ENCODE assay signal across 1 cellular context in the genomic region with DNA sequence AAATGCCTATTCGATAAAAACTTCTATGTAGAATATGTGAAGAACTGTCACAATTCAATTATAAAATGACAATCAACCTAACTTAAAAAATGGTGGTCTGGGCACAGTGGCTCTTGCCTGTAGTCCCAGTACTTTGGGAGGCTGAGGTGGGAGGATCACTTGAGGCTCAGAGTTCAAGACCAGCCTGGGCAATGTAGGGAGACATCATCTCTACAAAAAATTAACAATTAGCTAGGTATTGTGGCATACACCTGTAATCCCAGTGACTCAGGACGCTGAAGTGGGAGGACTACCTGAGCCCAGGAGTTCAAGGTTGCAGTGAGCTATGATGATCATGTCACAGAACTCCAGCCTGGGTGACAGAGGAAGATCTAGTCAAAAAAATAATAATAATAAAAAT.
TF ChIP-seq lines count a peak whose summit lies in the region.

No MANE protein-coding gene starts in this region.

TF ChIP-seq in HepG2, 621 proteins besides CTCF, POLR2A, EP300 and RAD21 (continued from another document):
- TF ChIP-seq, protein P1, sequence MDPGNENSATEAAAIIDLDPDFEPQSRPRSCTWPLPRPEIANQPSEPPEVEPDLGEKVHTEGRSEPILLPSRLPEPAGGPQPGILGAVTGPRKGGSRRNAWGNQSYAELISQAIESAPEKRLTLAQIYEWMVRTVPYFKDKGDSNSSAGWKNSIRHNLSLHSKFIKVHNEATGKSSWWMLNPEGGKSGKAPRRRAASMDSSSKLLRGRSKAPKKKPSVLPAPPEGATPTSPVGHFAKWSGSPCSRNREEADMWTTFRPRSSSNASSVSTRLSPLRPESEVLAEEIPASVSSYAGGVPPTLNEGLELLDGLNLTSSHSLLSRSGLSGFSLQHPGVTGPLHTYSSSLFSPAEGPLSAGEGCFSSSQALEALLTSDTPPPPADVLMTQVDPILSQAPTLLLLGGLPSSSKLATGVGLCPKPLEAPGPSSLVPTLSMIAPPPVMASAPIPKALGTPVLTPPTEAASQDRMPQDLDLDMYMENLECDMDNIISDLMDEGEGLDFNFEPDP (CRISPR knock-in tag; conservative IDR thresholded peaks at IDR 0.05), result 0 out of 2 replicates have a peak, but pooled peaks have one; percentile 64
- TF ChIP-seq ZNF773 (CRISPR knock-in tag; IDR thresholded peaks at IDR 0.05; ENCODE audit: borderline replicate concordance) (no peak), ZSCAN22 (CRISPR knock-in tag; IDR thresholded peaks at IDR 0.05) (0 out of 2 replicates have a peak, but pooled peaks have one; percentile 42)
